Comparison of ENCODE assay signal across 10 cellular contexts in the genomic region with DNA sequence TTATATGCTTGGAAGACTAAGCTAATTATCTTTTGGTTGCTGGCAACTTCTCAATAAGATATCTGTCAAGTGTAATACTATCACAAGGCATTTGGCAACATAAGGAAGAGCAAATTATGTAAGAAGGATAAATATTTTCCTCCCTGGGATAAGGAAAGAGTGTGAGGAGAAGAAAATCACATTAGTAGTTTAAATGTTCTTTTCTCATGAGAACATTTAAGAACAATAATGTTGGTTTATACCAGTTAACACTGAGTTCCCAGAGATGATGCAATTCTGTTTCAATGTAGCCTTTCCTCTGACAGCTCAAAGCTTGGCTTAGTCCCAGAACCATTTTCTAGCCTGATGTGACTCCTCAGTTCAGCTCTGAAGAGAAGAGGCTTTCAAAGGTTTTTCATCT.
A peak's percentile ranks its signal among the peaks of the same experiment; 100 is the strongest.
DNase-seq lines count a peak whose midpoint lies in the region; ATAC-seq and TF ChIP-seq lines count a peak whose summit lies in the region.
"Had no signal": no experiment of that assay in that cellular context is flagged by ENCODE, and none has a peak within 500 bp of the region (broad histone marks: within the 10 kb centered on the region; RNA-seq: fewer than 3 reads in every experiment).

No MANE protein-coding gene starts in this region.

- no peak overlapping the region for H3K4me3 ChIP-seq in HCT116 (replicated peaks in 1 of 2; ENCODE audit: low read depth in 1 of 2, low read length in 2 of 2)
- no peak overlapping the region for H3K4me3 ChIP-seq in fibroblast of villous mesenchyme (ENCODE audit: low read depth, low read length)
- no peak overlapping the region for H3K4me3 ChIP-seq in sigmoid colon
- H3K4me3 ChIP-seq: SJCRH30 had no signal

- intact Hi-C loops in HCT116 (cut with micrococcal nuclease), result no loop called here
- intact Hi-C loops in sigmoid colon (cut with DNase I), result no loop called here
- intact Hi-C loops in natural killer cell (cut with micrococcal nuclease), result no loop called here

- no peaks in the 10 kb centered on the region; the same call in 1 of the 2 replicates for H4K20me1 ChIP-seq in HCT116 (ENCODE audit: insufficient read depth)

- H3K9me3 ChIP-seq in HCT116 (ENCODE audit: control insufficient read depth in 1 of 2, insufficient read depth in 1 of 2, low read depth in 1 of 2, low read length in 2 of 2) (no peaks in the 10 kb centered on the region), sigmoid colon (no peaks in the 10 kb centered on the region), T-helper 17 cell (ENCODE audit: control insufficient read depth, low read length, poor library complexity, severe bottlenecking) (no peaks in the 10 kb centered on the region)
- H3K9me3 ChIP-seq: SJCRH30 had no signal

- no peaks in the 10 kb centered on the region for H3K79me2 ChIP-seq in HCT116 (ENCODE audit: insufficient read depth, low read length)

- no peaks in the 10 kb centered on the region for H3K36me3 Mint-ChIP-seq in stimulated activated naive B cell treated with anti-CD40 and anti-IgM and Interleukin-4, amounts not matched to agents 10 μg/mL and 1 μg/mL and 100 μg/mL, for 72 hours
- H3K36me3 Mint-ChIP-seq in natural killer cell (no peaks in the 10 kb centered on the region), T-helper 17 cell (ENCODE audit: low read depth) (no peaks in the 10 kb centered on the region)

- peaks cover 4 to 23% of the 10 kb centered on the region in 2 donors for H3K27me3 Mint-ChIP-seq in stimulated activated naive B cell treated with anti-CD40 and anti-IgM and Interleukin-4, amounts not matched to agents 10 μg/mL and 1 μg/mL and 100 μg/mL, for 72 hours
- H3K27me3 Mint-ChIP-seq in natural killer cell (ENCODE audit: low read depth in 2 of 2) (peaks cover 0 to 10% of the 10 kb centered on the region in 2 donors), T-helper 17 cell (peaks cover 41% of the 10 kb centered on the region)

- no peaks in the 10 kb centered on the region for H3K36me3 ChIP-seq in HCT116 (ENCODE audit: control insufficient read depth in 1 of 2, insufficient read depth in 2 of 2, low read length in 2 of 2)
- H3K36me3 ChIP-seq in sigmoid colon, result no peaks in the 10 kb centered on the region
- H3K36me3 ChIP-seq: SJCRH30 had no signal

- peak; percentile 8 for DNase-seq in HCT116 (ENCODE audit: low read depth, low spot score)
- DNase-seq in SK-MEL-5 (ENCODE audit: low read depth, low spot score), result peak; percentile 25
- peak; percentile 72 for DNase-seq in fibroblast of villous mesenchyme (ENCODE audit: low read depth)
- DNase-seq in sigmoid colon, result no peak
- DNase-seq in stimulated activated naive B cell treated with anti-CD40 and anti-IgM and Interleukin-4, amounts not matched to agents 10 μg/mL and 1 μg/mL and 100 μg/mL, for 72 hours, result no peak
- no peak for DNase-seq in activated CD8-positive, alpha-beta memory T cell treated with anti-CD3 and anti-CD28 coated beads for 24 hours
- no peak for DNase-seq in natural killer cell
- DNase-seq in T-helper 17 cell, result no peak

- TF ChIP-seq CTCF in HCT116 (IDR thresholded peaks at IDR 0.05 in 2 of 3, conservative IDR thresholded peaks at IDR 0.05 in 1 of 3; ENCODE audit: borderline replicate concordance in 1 of 3, insufficient read depth in 1 of 3, low read depth in 2 of 3, low read length in 2 of 3), result no peak
- no peak for TF ChIP-seq CTCF in fibroblast of villous mesenchyme (IDR thresholded peaks at IDR 0.05; ENCODE audit: insufficient read depth, low read depth, low read length)
- no peak for TF ChIP-seq CTCF in sigmoid colon (IDR thresholded peaks at IDR 0.05)
- TF ChIP-seq CTCF in natural killer cell (IDR thresholded peaks at IDR 0.05), result no peak

- CTCF ChIA-PET in HCT116 (lab: Charles Lee), result no interaction called here

- TF ChIP-seq EP300 in sigmoid colon (IDR thresholded peaks at IDR 0.05), result no peak

- TF ChIP-seq POLR2A in HCT116 (IDR thresholded peaks at IDR 0.05; ENCODE audit: borderline replicate concordance, extremely low read depth, insufficient read depth, insufficient read length) (no peak), sigmoid colon (IDR thresholded peaks at IDR 0.05) (no peak)

- no peak overlapping the region for H3K27ac ChIP-seq in HCT116 (ENCODE audit: low read depth, low read length)
- peak overlapping the region; percentile 10 to 78 (median 58) for H3K27ac ChIP-seq in sigmoid colon
- H3K27ac ChIP-seq: SJCRH30 had no signal

- no peak overlapping the region for H2AFZ ChIP-seq in HCT116 (ENCODE audit: low read depth, low read length, poor library complexity, severe bottlenecking)

- H3K4me2 ChIP-seq in HCT116 (ENCODE audit: low read length), result no peak overlapping the region

- no TSS peak for BruUV-seq in HCT116 (replicated peaks; lab: Mats Ljungman, UMichigan)

- in situ Hi-C loops in SK-MEL-5 (cut with HindIII; ENCODE audit: low pct_unique_long_range_greater_than_20kb, low sequenced_read_pairs), result no loop called here

- RAD21 ChIA-PET in HCT116 (lab: Charles Lee; ENCODE audit: low non-redundant PET in 1 of 2, low total read pairs in 2 of 2, uncharacterized antibody in 2 of 2, unreplicated experiment in 2 of 2), result no interaction called here

- H3K4me1 Mint-ChIP-seq in stimulated activated naive B cell treated with anti-CD40 and anti-IgM and Interleukin-4, amounts not matched to agents 10 μg/mL and 1 μg/mL and 100 μg/mL, for 72 hours, result no peaks in the 10 kb centered on the region
- H3K4me1 Mint-ChIP-seq in natural killer cell (no peaks in the 10 kb centered on the region), T-helper 17 cell (no peaks in the 10 kb centered on the region)
- H3K4me1 Mint-ChIP-seq: neural crest cell had no signal

- ATAC-seq in HCT116 (no peak), natural killer cell (no peak), T-helper 17 cell (no peak)
- ATAC-seq in stimulated activated naive B cell treated with anti-CD40 and anti-IgM and Interleukin-4, amounts not matched to agents 10 μg/mL and 1 μg/mL and 100 μg/mL, for 72 hours (replicated peaks), result no peak

- H3K9me3 Mint-ChIP-seq in stimulated activated naive B cell treated with anti-CD40 and anti-IgM and Interleukin-4, amounts not matched to agents 10 μg/mL and 1 μg/mL and 100 μg/mL, for 72 hours, result no peaks in the 10 kb centered on the region
- peaks cover 0 to 2% of the 10 kb centered on the region in 2 donors for H3K9me3 Mint-ChIP-seq in natural killer cell
- H3K9me3 Mint-ChIP-seq: neural crest cell had no signal

- peaks cover 24% of the 10 kb centered on the region for H3K27me3 ChIP-seq in HCT116 (ENCODE audit: insufficient read depth, low read length)
- H3K27me3 ChIP-seq in sigmoid colon, result no peaks in the 10 kb centered on the region
- H3K27me3 ChIP-seq: SJCRH30 had no signal

- no peak overlapping the region for H3K9ac ChIP-seq in HCT116 (ENCODE audit: low read length)

- H3K4me3 Mint-ChIP-seq in stimulated activated naive B cell treated with anti-CD40 and anti-IgM and Interleukin-4, amounts not matched to agents 10 μg/mL and 1 μg/mL and 100 μg/mL, for 72 hours, result no peak overlapping the region
- no peak overlapping the region for H3K4me3 Mint-ChIP-seq in natural killer cell
- no peak overlapping the region for H3K4me3 Mint-ChIP-seq in T-helper 17 cell
- H3K4me3 Mint-ChIP-seq: neural crest cell had no signal

- TF ChIP-seq RAD21 in HCT116 (IDR thresholded peaks at IDR 0.05; ENCODE audit: low read depth), result no peak

- H3K4me1 ChIP-seq in HCT116 (ENCODE audit: control insufficient read depth in 1 of 2, insufficient read depth in 2 of 2, low read length in 2 of 2) (no peaks in the 10 kb centered on the region), sigmoid colon (peaks cover 0 to 34% (median 21%) of the 10 kb centered on the region in 4 donors)

- no peak overlapping the region for H3K27ac Mint-ChIP-seq in stimulated activated naive B cell treated with anti-CD40 and anti-IgM and Interleukin-4, amounts not matched to agents 10 μg/mL and 1 μg/mL and 100 μg/mL, for 72 hours
- no peak overlapping the region for H3K27ac Mint-ChIP-seq in natural killer cell
- H3K27ac Mint-ChIP-seq in T-helper 17 cell, result no peak overlapping the region

- H3K9me2 ChIP-seq in HCT116 (ENCODE audit: insufficient read depth), result no peaks in the 10 kb centered on the region

- POLR2A ChIA-PET in HCT116 (lab: Charles Lee), result no interaction called here

TF ChIP-seq in HCT116, 20 proteins besides CTCF, POLR2A, EP300 and RAD21:
- TF ChIP-seq, protein P1, sequence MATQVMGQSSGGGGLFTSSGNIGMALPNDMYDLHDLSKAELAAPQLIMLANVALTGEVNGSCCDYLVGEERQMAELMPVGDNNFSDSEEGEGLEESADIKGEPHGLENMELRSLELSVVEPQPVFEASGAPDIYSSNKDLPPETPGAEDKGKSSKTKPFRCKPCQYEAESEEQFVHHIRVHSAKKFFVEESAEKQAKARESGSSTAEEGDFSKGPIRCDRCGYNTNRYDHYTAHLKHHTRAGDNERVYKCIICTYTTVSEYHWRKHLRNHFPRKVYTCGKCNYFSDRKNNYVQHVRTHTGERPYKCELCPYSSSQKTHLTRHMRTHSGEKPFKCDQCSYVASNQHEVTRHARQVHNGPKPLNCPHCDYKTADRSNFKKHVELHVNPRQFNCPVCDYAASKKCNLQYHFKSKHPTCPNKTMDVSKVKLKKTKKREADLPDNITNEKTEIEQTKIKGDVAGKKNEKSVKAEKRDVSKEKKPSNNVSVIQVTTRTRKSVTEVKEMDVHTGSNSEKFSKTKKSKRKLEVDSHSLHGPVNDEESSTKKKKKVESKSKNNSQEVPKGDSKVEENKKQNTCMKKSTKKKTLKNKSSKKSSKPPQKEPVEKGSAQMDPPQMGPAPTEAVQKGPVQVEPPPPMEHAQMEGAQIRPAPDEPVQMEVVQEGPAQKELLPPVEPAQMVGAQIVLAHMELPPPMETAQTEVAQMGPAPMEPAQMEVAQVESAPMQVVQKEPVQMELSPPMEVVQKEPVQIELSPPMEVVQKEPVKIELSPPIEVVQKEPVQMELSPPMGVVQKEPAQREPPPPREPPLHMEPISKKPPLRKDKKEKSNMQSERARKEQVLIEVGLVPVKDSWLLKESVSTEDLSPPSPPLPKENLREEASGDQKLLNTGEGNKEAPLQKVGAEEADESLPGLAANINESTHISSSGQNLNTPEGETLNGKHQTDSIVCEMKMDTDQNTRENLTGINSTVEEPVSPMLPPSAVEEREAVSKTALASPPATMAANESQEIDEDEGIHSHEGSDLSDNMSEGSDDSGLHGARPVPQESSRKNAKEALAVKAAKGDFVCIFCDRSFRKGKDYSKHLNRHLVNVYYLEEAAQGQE (IDR thresholded peaks at IDR 0.05; ENCODE audit: low read depth), result no peak
- TF ChIP-seq CEBPB (IDR thresholded peaks at IDR 0.05; ENCODE audit: low read depth), result peak; percentile 33; the same call in 1 of the 2 replicates

Comparison
In these comparisons a context has a peak if more than half of its experiments do, and no peak if none do; other contexts are left out.
1. DNase-seq: peak in HCT116 (single experiment), SK-MEL-5 (single experiment) and fibroblast of villous mesenchyme (single experiment); none in sigmoid colon (single experiment), stimulated activated naive B cell treated with anti-CD40 and anti-IgM and Interleukin-4, amounts not matched to agents 10 μg/mL and 1 μg/mL and 100 μg/mL, for 72 hours (single experiment), activated CD8-positive, alpha-beta memory T cell treated with anti-CD3 and anti-CD28 coated beads for 24 hours (single experiment), natural killer cell (single experiment) and T-helper 17 cell (0 of 3).